ENCODE assay signal across 23 cellular contexts in the genomic region with DNA sequence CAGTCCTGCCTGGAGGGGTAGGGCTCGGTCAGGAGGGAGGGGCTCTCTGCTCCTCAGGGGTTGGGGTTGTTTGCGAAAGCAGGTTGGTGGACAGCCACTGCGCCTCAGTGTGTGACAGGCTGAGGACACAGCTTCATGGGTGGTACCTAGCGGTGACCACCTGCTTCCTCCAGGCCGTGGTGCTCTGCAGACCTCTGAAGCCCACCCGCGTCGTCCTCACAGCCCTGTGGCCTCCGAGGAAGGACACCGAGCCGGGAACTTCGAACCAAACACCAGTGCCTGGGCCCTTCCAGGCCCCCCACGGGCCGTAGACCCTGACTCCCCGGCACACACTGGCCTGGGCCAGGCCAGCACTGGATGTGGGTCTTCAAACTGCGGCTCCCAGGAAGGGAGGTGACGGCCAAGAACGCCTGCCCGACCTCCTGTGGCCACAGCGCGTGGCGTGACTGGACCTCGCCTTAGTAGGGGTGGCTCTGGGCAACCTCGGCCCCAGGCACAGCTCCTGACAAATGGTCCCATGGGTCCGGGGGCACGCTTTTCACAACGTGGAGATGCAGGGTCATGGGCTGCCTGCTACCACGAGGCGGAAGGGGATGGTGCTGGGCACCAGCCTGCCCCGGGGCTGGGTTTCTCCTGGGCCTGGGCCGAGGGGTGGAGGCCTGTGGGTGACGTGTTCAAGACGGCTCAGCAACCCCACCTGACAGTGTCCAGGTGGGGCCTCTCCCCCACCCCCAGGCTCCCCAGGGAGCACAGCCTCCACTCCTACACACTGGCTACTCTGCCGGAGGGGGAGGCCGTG.
DNase-seq lines count a peak whose midpoint lies in the region; ATAC-seq, FAIRE-seq and TF ChIP-seq lines count a peak whose summit lies in the region.
"Had no signal": no experiment of that assay in that cellular context is flagged by ENCODE, and none has a peak within 500 bp of the region (broad histone marks: within the 10 kb centered on the region; RNA-seq: fewer than 3 reads in every experiment).

No MANE protein-coding gene starts in this region.

- DNase-seq in right lobe of liver: peak in 2 of 3 donors; percentile 19 to 43
- DNase-seq in HepG2 (ENCODE audit: low spot score): no peak
- DNase-seq in germinal center (ENCODE audit: low spot score): peak; percentile 40
- peak in 2 of 3 donors; percentile 18 to 50 for DNase-seq in mucosa of descending colon
- DNase-seq in PC-3: no peak
- no peak for DNase-seq in retina
- DNase-seq in SKM-1 (lab: John Stamatoyannopoulos, UW; ENCODE audit: unreplicated experiment): no peak
- DNase-seq in NCI-H524 (lab: John Stamatoyannopoulos, UW): no peak
- DNase-seq: activated CD4-positive, alpha-beta T cell treated with anti-CD3 and anti-CD28 coated beads, Interleukin-2, amount 50 U/mL, for 1 hour; activated naive CD4-positive, alpha-beta T cell treated with anti-CD3 and anti-CD28 coated beads for 36 hours; activated T-cell treated with anti-CD3 and anti-CD28 coated beads, Interleukin-2, amount 50 U/mL, for 72 hours; amniotic stem cell; effector CD4-positive, alpha-beta T cell; GF-D8; HFFc6; NCI-H1048; NCI-H1694; stimulated activated naive CD8-positive, alpha-beta T cell treated with anti-CD3 and anti-CD28 coated beads, Interleukin-15, amount 100 ng/mL, for 72 hours; thyroid gland had no signal

- no peak for TF ChIP-seq RAD21 in HepG2 (CRISPR knock-in tag; IDR thresholded peaks at IDR 0.05)

- H3K36me3 ChIP-seq in right lobe of liver: peaks cover 0 to 77% (median 11%) of the 10 kb centered on the region in 4 donors
- peaks cover 22 to 45% of the 10 kb centered on the region in 2 experiments; a peak in 4 of 5 replicates for H3K36me3 ChIP-seq in HepG2 (replicated peaks in 1 of 2; ENCODE audit: control insufficient read depth in 1 of 2, insufficient read depth in 2 of 2, low read length in 2 of 2)
- H3K36me3 ChIP-seq in mucosa of descending colon (ENCODE audit: low read depth): no peaks in the 10 kb centered on the region
- H3K36me3 ChIP-seq in PC-3 (ENCODE audit: low read depth, low read length): peaks cover 18% of the 10 kb centered on the region; the same call in 1 of the 2 replicates
- H3K36me3 ChIP-seq: breast epithelium, neural progenitor cell had no signal

- no peak overlapping the region for H3K4me3 ChIP-seq in right lobe of liver
- H3K4me3 ChIP-seq in HepG2 (replicated peaks in 1 of 3; ENCODE audit: insufficient read depth in 1 of 3, low read depth in 2 of 3, low read length in 3 of 3): no peak overlapping the region
- H3K4me3 ChIP-seq in mucosa of descending colon: no peak overlapping the region
- no peak overlapping the region for H3K4me3 ChIP-seq in PC-3 (ENCODE audit: low read length)
- H3K4me3 ChIP-seq: breast epithelium, neural progenitor cell, thyroid gland had no signal

- H3K79me2 ChIP-seq in HepG2 (ENCODE audit: insufficient read depth, low read length): no peaks in the 10 kb centered on the region
- no peaks in the 10 kb centered on the region for H3K79me2 ChIP-seq in PC-3 (ENCODE audit: low read length)

- H3K27me3 ChIP-seq in right lobe of liver (no peaks in the 10 kb centered on the region), HepG2 (ENCODE audit: control insufficient read depth in 1 of 2, insufficient read depth in 2 of 2, low read length in 2 of 2) (no peaks in the 10 kb centered on the region), PC-3 (ENCODE audit: low read length) (no peaks in the 10 kb centered on the region)
- H3K27me3 ChIP-seq: breast epithelium, neural progenitor cell, thyroid gland had no signal

- H3K27ac ChIP-seq in right lobe of liver (no peak overlapping the region), HepG2 (ENCODE audit: extremely low read length, insufficient read depth, low read length) (no peak overlapping the region), PC-3 (ENCODE audit: low read length) (no peak overlapping the region)
- H3K27ac ChIP-seq: breast epithelium, HL-60, neural progenitor cell, thyroid gland had no signal

- FAIRE-seq in HepG2 (lab: Jason Lieb, UNC): no peak
- FAIRE-seq: A204.1 had no signal

- H4K20me1 ChIP-seq in HepG2 (ENCODE audit: insufficient read depth, low read length): no peaks in the 10 kb centered on the region
- no peaks in the 10 kb centered on the region for H4K20me1 ChIP-seq in PC-3 (ENCODE audit: low read length)

- TF ChIP-seq EP300 in HepG2 (IDR thresholded peaks at IDR 0.05; ENCODE audit: low read depth in 2 of 2, low read length in 2 of 2) (no peak), HepG2 (CRISPR knock-in tag; IDR thresholded peaks at IDR 0.05; ENCODE audit: borderline replicate concordance) (no peak)

- intact Hi-C loops in right lobe of liver (cut with DNase I) (no loop called here), HepG2 (cut with micrococcal nuclease; ENCODE audit: unreplicated experiment) (no loop called here), mucosa of descending colon (cut with DNase I, micrococcal nuclease) (no loop called here), PC-3 (cut with micrococcal nuclease) (no loop called here)

- no peak overlapping the region for H2AFZ ChIP-seq in HepG2 (ENCODE audit: low read length)
- no peak overlapping the region for H2AFZ ChIP-seq in PC-3 (ENCODE audit: low read length)
- H2AFZ ChIP-seq: neural progenitor cell had no signal

- in situ Hi-C loops in HepG2 (cut with HindIII; ENCODE audit: extremely low pct_ligation_motif_present, low pct_unique_long_range_greater_than_20kb): no loop called here

- TF ChIP-seq POLR2A in right lobe of liver (IDR thresholded peaks at IDR 0.05) (no peak), HepG2 (IDR thresholded peaks at IDR 0.05; ENCODE audit: insufficient read depth in 1 of 2, low read depth in 2 of 2, low read length in 2 of 2) (no peak)

- H3K4me1 ChIP-seq in right lobe of liver (no peaks in the 10 kb centered on the region), HepG2 (ENCODE audit: insufficient read depth, low read length) (no peaks in the 10 kb centered on the region), mucosa of descending colon (ENCODE audit: low read depth) (no peaks in the 10 kb centered on the region), PC-3 (ENCODE audit: insufficient read depth, low read length) (no peaks in the 10 kb centered on the region)
- H3K4me1 ChIP-seq: breast epithelium, neural progenitor cell, thyroid gland had no signal

- ATAC-seq in right lobe of liver (no peak), HepG2 (no peak), mucosa of descending colon (no peak), PC-3 (no peak)
- ATAC-seq: activated T-cell treated with anti-CD3 and anti-CD28 coated beads, Interleukin-2, amount 50 U/mL, for 72 hours; stimulated activated naive CD8-positive, alpha-beta T cell treated with anti-CD3 and anti-CD28 coated beads, Interleukin-15, amount 100 ng/mL, for 72 hours had no signal

- no peak overlapping the region for H3K9ac ChIP-seq in HepG2 (ENCODE audit: insufficient read depth, low read depth, low read length)
- H3K9ac ChIP-seq in PC-3 (ENCODE audit: low read length): no peak overlapping the region
- H3K9ac ChIP-seq: neural progenitor cell had no signal

- POLR2A ChIA-PET in HepG2 (lab: Yijun Ruan, JAX): no interaction called here
- POLR2A ChIA-PET in PC-3 (lab: Charles Lee; ENCODE audit: unreplicated experiment): no interaction called here

- 100% methylated on average over 1 of the region's 35 CpGs for WGBS in right lobe of liver (ENCODE audit: insufficient coverage, low coverage, low lambda C conversion rate, missing lambda C conversion rate)
- 100% methylated on average over 3 of the region's 35 CpGs for WGBS in HepG2 (ENCODE audit: low lambda C conversion rate)

- BruUV-seq in HepG2 (replicated peaks; lab: Mats Ljungman, UMichigan): no TSS peak
- BruUV-seq in PC-3 (replicated peaks; lab: Mats Ljungman, UMichigan): no TSS peak

- H3F3A ChIP-seq in PC-3 (ENCODE audit: low read length, unreplicated experiment): no peaks in the 10 kb centered on the region

- CTCF ChIA-PET in HepG2 (lab: Yijun Ruan, JAX; ENCODE audit: low intra/inter-chr PET ratio, low total read pairs): no interaction called here
- CTCF ChIA-PET in PC-3 (lab: Charles Lee): no interaction called here

- H3K9me3 ChIP-seq in right lobe of liver (no peaks in the 10 kb centered on the region), HepG2 (ENCODE audit: low read length) (no peaks in the 10 kb centered on the region), mucosa of descending colon (no peaks in the 10 kb centered on the region), PC-3 (ENCODE audit: low read length) (no peaks in the 10 kb centered on the region)
- H3K9me3 ChIP-seq: breast epithelium, thyroid gland had no signal

- no peaks in the 10 kb centered on the region for H3K9me2 ChIP-seq in PC-3 (replicated peaks; ENCODE audit: low read length)

- TF ChIP-seq CTCF in right lobe of liver (IDR thresholded peaks at IDR 0.05) (no peak), HepG2 (CRISPR knock-in tag; IDR thresholded peaks at IDR 0.05) (no peak), mucosa of descending colon (IDR thresholded peaks at IDR 0.05) (no peak), PC-3 (conservative IDR thresholded peaks at IDR 0.05; ENCODE audit: low read depth, low read length) (no peak)

- H3K4me2 ChIP-seq in HepG2 (ENCODE audit: low read depth, low read length): no peak overlapping the region
- no peak overlapping the region for H3K4me2 ChIP-seq in PC-3 (ENCODE audit: low read length)
- H3K4me2 ChIP-seq: neural progenitor cell had no signal

TF ChIP-seq in HepG2, 621 proteins besides CTCF, POLR2A, EP300 and RAD21 (continues in another document):
- TF ChIP-seq SP5 (CRISPR knock-in tag; IDR thresholded peaks at IDR 0.05; ENCODE audit: borderline replicate concordance, low read depth) (no peak), ZNF614 (CRISPR knock-in tag; IDR thresholded peaks at IDR 0.05; ENCODE audit: borderline replicate concordance) (no peak)
- TF ChIP-seq, protein P1, sequence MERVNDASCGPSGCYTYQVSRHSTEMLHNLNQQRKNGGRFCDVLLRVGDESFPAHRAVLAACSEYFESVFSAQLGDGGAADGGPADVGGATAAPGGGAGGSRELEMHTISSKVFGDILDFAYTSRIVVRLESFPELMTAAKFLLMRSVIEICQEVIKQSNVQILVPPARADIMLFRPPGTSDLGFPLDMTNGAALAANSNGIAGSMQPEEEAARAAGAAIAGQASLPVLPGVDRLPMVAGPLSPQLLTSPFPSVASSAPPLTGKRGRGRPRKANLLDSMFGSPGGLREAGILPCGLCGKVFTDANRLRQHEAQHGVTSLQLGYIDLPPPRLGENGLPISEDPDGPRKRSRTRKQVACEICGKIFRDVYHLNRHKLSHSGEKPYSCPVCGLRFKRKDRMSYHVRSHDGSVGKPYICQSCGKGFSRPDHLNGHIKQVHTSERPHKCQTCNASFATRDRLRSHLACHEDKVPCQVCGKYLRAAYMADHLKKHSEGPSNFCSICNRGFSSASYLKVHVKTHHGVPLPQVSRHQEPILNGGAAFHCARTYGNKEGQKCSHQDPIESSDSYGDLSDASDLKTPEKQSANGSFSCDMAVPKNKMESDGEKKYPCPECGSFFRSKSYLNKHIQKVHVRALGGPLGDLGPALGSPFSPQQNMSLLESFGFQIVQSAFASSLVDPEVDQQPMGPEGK (CRISPR knock-in tag; IDR thresholded peaks at IDR 0.05): no peak

Comparison
In these comparisons a context has a peak if more than half of its experiments do, and no peak if none do; other contexts are left out.
1. DNase-seq: peak in right lobe of liver (2 of 3), germinal center (single experiment) and mucosa of descending colon (2 of 3); none in HepG2 (single experiment), PC-3 (single experiment), retina (single experiment), SKM-1 (single experiment) and NCI-H524 (0 of 2).